5 cellular contexts compared by ENCODE assay signal in genomic region chr6:36589025-36589400, GRCh38. TPM values are rescaled to one million over a fixed set of nuclear protein-coding genes. Genes with fewer than 3 reads are reported as not detected.
DNase-seq lines count a peak whose midpoint lies in the region; ATAC-seq and TF ChIP-seq lines count a peak whose summit lies in the region.
"Not testable (repeated sequence)": the region's sequence is repeated elsewhere in the genome, so short reads cannot be mapped to it uniquely, and the experiment has no call there.

No MANE protein-coding gene starts in this region.

- CTCF ChIA-PET in WTC11 (lab: Charles Lee); activated naive CD4-positive, alpha-beta T cell treated with anti-CD3 and anti-CD28 coated beads, Interleukin-2, amount 10 ng/mL, durations not matched to agents 7 days and 5 days (lab: Charles Lee): not testable (repeated sequence)

- not testable (repeated sequence) for H3K18ac ChIP-seq in trophoblast cell (ENCODE audit: low read length)

- H2BK5ac ChIP-seq in trophoblast cell (ENCODE audit: low read depth, low read length, poor library complexity): peak overlapping the region; percentile 35

- H2AFZ ChIP-seq in trophoblast cell (ENCODE audit: insufficient read depth, low read length, poor library complexity): not testable (repeated sequence)

- H4K12ac ChIP-seq in trophoblast cell (ENCODE audit: low read depth, low read length): not testable (repeated sequence)

- not testable (repeated sequence) for H4K91ac ChIP-seq in trophoblast cell (ENCODE audit: low read depth, low read length)

- H3K27ac Mint-ChIP-seq in WTC11; activated naive CD4-positive, alpha-beta T cell treated with anti-CD3 and anti-CD28 coated beads, Interleukin-2, amount 10 ng/mL, durations not matched to agents 7 days and 5 days: not testable (repeated sequence)

- H3K4me2 ChIP-seq in trophoblast cell (ENCODE audit: low read length): not testable (repeated sequence)

- not testable (repeated sequence) for H3K9me3 Mint-ChIP-seq in WTC11; activated naive CD4-positive, alpha-beta T cell treated with anti-CD3 and anti-CD28 coated beads, Interleukin-2, amount 10 ng/mL, durations not matched to agents 7 days and 5 days

- peak overlapping the region; percentile 31 for H2AK5ac ChIP-seq in trophoblast cell (ENCODE audit: low read length)

- not testable (repeated sequence) for H3K27me3 ChIP-seq in trophoblast cell (ENCODE audit: insufficient read depth, low read length)

- H2BK120ac ChIP-seq in trophoblast cell (ENCODE audit: insufficient read depth, low read length, poor library complexity): not testable (repeated sequence)

- H3K4me3 Mint-ChIP-seq in WTC11; activated naive CD4-positive, alpha-beta T cell treated with anti-CD3 and anti-CD28 coated beads, Interleukin-2, amount 10 ng/mL, durations not matched to agents 7 days and 5 days: not testable (repeated sequence)

- H3K4me1 ChIP-seq in trophoblast cell (ENCODE audit: control insufficient read depth in 1 of 2, insufficient read depth in 2 of 2, low read length in 2 of 2): not testable (repeated sequence)

- DNase-seq in WTC11 (ENCODE audit: low spot score) (peak; percentile 6), left lobe of liver (ENCODE audit: low spot score) (peak; percentile 8), mesenteric fat pad (ENCODE audit: low spot score) (peak; percentile 68), trophoblast cell (peak in 1 of 2 donors; percentile 48)
- DNase-seq in activated naive CD4-positive, alpha-beta T cell treated with anti-CD3 and anti-CD28 coated beads, Interleukin-2, amount 10 ng/mL, durations not matched to agents 7 days and 5 days: peak; percentile 4

- not testable (repeated sequence) for ATAC-seq in WTC11, left lobe of liver

- not testable (repeated sequence) for H4K8ac ChIP-seq in trophoblast cell (ENCODE audit: low read depth, low read length)

- H3K4me1 Mint-ChIP-seq in WTC11: not testable (repeated sequence)
- H3K4me1 Mint-ChIP-seq in activated naive CD4-positive, alpha-beta T cell treated with anti-CD3 and anti-CD28 coated beads, Interleukin-2, amount 10 ng/mL, durations not matched to agents 7 days and 5 days: peaks cover 22% of the 10 kb centered on the region

- not testable (repeated sequence) for H3K79me1 ChIP-seq in trophoblast cell (ENCODE audit: low read length)

- not testable (repeated sequence) for H3K14ac ChIP-seq in trophoblast cell (ENCODE audit: low read length)

- H2BK12ac ChIP-seq in trophoblast cell (ENCODE audit: low read length): not testable (repeated sequence)

- H3K9ac ChIP-seq in trophoblast cell (ENCODE audit: low read length): not testable (repeated sequence)

- H3K4ac ChIP-seq in trophoblast cell (ENCODE audit: low read depth, low read length): not testable (repeated sequence)

- no CpG with 5 or more reads among the region's 9 CpGs for WGBS in trophoblast cell (ENCODE audit: extremely low coverage, insufficient coverage, insufficient read length)

- POLR2A ChIA-PET in WTC11 (lab: Charles Lee): not testable (repeated sequence)

- not testable (repeated sequence) for H3K36me3 Mint-ChIP-seq in WTC11; activated naive CD4-positive, alpha-beta T cell treated with anti-CD3 and anti-CD28 coated beads, Interleukin-2, amount 10 ng/mL, durations not matched to agents 7 days and 5 days

- not testable (repeated sequence) for H3K9me3 ChIP-seq in trophoblast cell (ENCODE audit: insufficient read depth, low read depth, low read length)

- H3K4me3 ChIP-seq in trophoblast cell (ENCODE audit: low read depth, low read length): not testable (repeated sequence)

- not testable (repeated sequence) for H3K36me3 ChIP-seq in trophoblast cell (ENCODE audit: control insufficient read depth in 1 of 2, insufficient read depth in 2 of 2, low read length in 2 of 2)

- H3K27me3 Mint-ChIP-seq in WTC11 (ENCODE audit: low read depth): not testable (repeated sequence)
- peaks cover 17% of the 10 kb centered on the region for H3K27me3 Mint-ChIP-seq in activated naive CD4-positive, alpha-beta T cell treated with anti-CD3 and anti-CD28 coated beads, Interleukin-2, amount 10 ng/mL, durations not matched to agents 7 days and 5 days

- not testable (repeated sequence) for TF ChIP-seq CTCF in WTC11 (IDR thresholded peaks at IDR 0.05)

- H3K23ac ChIP-seq in trophoblast cell (ENCODE audit: low read length): not testable (repeated sequence)

- H3K27ac ChIP-seq in trophoblast cell (ENCODE audit: low read depth, low read length): not testable (repeated sequence)

- not testable (repeated sequence) for H3K79me2 ChIP-seq in trophoblast cell (ENCODE audit: control insufficient read depth, insufficient read depth, low read length, poor library complexity)

RNA-seq across cellular contexts. Expression of gene SRSF3, which starts 5.1 kb away (rescaled TPM):
- 554 to 645 TPM (median 644 TPM) in 3 replicates for total RNA-seq in WTC11 (2021)
- total RNA-seq in left lobe of liver: 58.7 TPM
- 214 TPM for total RNA-seq in mesenteric fat pad
- polyA plus RNA-seq in trophoblast cell (2013): 254 and 259 TPM in 2 replicates

RNA-seq across cellular contexts. Expression of gene STK38, which starts 41.7 kb away (rescaled TPM):
- 13.3 to 15.4 TPM (median 14.7 TPM) in 3 replicates for total RNA-seq in WTC11 (2021)
- 13.5 TPM for total RNA-seq in left lobe of liver
- 31.2 TPM for total RNA-seq in mesenteric fat pad
- polyA plus RNA-seq in trophoblast cell (2013): 18.7 and 19.4 TPM in 2 replicates
